11 cellular contexts compared by ENCODE assay signal in genomic region chr2:29223851-29224692, GRCh38.
DNase-seq lines count a peak whose midpoint lies in the region; ATAC-seq and TF ChIP-seq lines count a peak whose summit lies in the region.
"Had no signal": no experiment of that assay in that cellular context is flagged by ENCODE, and none has a peak within 500 bp of the region (broad histone marks: within the 10 kb centered on the region; RNA-seq: fewer than 3 reads in every experiment).

No MANE protein-coding gene starts in this region.

- H3K36me3 ChIP-seq in GM23248 (ENCODE audit: low read depth) (no peaks in the 10 kb centered on the region), RWPE2 (ENCODE audit: low read depth) (no peaks in the 10 kb centered on the region), gastroesophageal sphincter (no peaks in the 10 kb centered on the region), sigmoid colon (no peaks in the 10 kb centered on the region)

- peaks cover 21% of the 10 kb centered on the region for H3K27me3 Mint-ChIP-seq in osteocyte (ENCODE audit: unreplicated experiment)
- no peaks in the 10 kb centered on the region for H3K27me3 Mint-ChIP-seq in activated CD4-positive, alpha-beta T cell treated with anti-CD3 and anti-CD28 coated beads, Interleukin-2, amount 10 ng/mL, durations not matched to agents 24 days and 14 days

- no peak overlapping the region for H3K4me3 Mint-ChIP-seq in osteocyte (ENCODE audit: unreplicated experiment)
- no peak overlapping the region for H3K4me3 Mint-ChIP-seq in activated CD4-positive, alpha-beta T cell treated with anti-CD3 and anti-CD28 coated beads, Interleukin-2, amount 10 ng/mL, durations not matched to agents 24 days and 14 days

- no peak overlapping the region for H3K27ac ChIP-seq in GM23248
- peak overlapping the region; percentile 5 for H3K27ac ChIP-seq in RWPE2 (ENCODE audit: poor library complexity, severe bottlenecking)
- no peak overlapping the region for H3K27ac ChIP-seq in gastroesophageal sphincter
- H3K27ac ChIP-seq in sigmoid colon = no peak overlapping the region

- TF ChIP-seq CTCF in RWPE2 (IDR thresholded peaks at IDR 0.05; ENCODE audit: poor library complexity, severe bottlenecking) = no peak
- TF ChIP-seq CTCF in gastroesophageal sphincter (IDR thresholded peaks at IDR 0.05) = no peak
- TF ChIP-seq CTCF in sigmoid colon (IDR thresholded peaks at IDR 0.05) = no peak
- no peak for TF ChIP-seq CTCF in osteocyte (IDR thresholded peaks at IDR 0.05)

- H3K9me2 ChIP-seq in GM23248 (ENCODE audit: insufficient read depth) = no peaks in the 10 kb centered on the region

- intact Hi-C loops in sigmoid colon (cut with DNase I) = no loop called here
- intact Hi-C loops in activated CD4-positive, alpha-beta T cell treated with anti-CD3 and anti-CD28 coated beads, Interleukin-2, amount 10 ng/mL, durations not matched to agents 24 days and 14 days (cut with micrococcal nuclease) = no loop called here

- H3F3A ChIP-seq in GM23248 (ENCODE audit: insufficient read depth) = no peaks in the 10 kb centered on the region

- H3K9me3 ChIP-seq in GM23248 (ENCODE audit: low read depth) (no peaks in the 10 kb centered on the region), RWPE2 (ENCODE audit: severe bottlenecking) (no peaks in the 10 kb centered on the region), gastroesophageal sphincter (no peaks in the 10 kb centered on the region), sigmoid colon (no peaks in the 10 kb centered on the region)

- H3K4me1 ChIP-seq in GM23248 (ENCODE audit: insufficient read depth) = no peaks in the 10 kb centered on the region
- H3K4me1 ChIP-seq in RWPE2 (ENCODE audit: insufficient read depth, poor library complexity, severe bottlenecking) = peaks cover 14% of the 10 kb centered on the region
- no peaks in the 10 kb centered on the region for H3K4me1 ChIP-seq in gastroesophageal sphincter
- H3K4me1 ChIP-seq in sigmoid colon = peaks cover 0 to 10% (median 0%) of the 10 kb centered on the region in 4 donors

- H3K4me1 Mint-ChIP-seq in osteocyte (ENCODE audit: unreplicated experiment) = peaks cover 4% of the 10 kb centered on the region
- H3K4me1 Mint-ChIP-seq in activated CD4-positive, alpha-beta T cell treated with anti-CD3 and anti-CD28 coated beads, Interleukin-2, amount 10 ng/mL, durations not matched to agents 24 days and 14 days = no peaks in the 10 kb centered on the region

- in situ Hi-C loops in GM23248 (cut with MboI) = no loop called here

- H3K4me2 ChIP-seq in GM23248 (ENCODE audit: unreplicated experiment) = no peak overlapping the region

- H4K20me1 ChIP-seq in GM23248 (ENCODE audit: insufficient read depth) = no peaks in the 10 kb centered on the region

- 55 to 60% methylated on average over 7 of the region's 7 CpGs for WGBS in GM23248 (ENCODE audit: low coverage in 1 of 2, low lambda C conversion rate in 2 of 2, missing lambda C conversion rate in 2 of 2), 2 experiments
- 68 to 88% methylated on average over 6 to 7 of the region's 7 CpGs for WGBS in gastroesophageal sphincter (ENCODE audit: low coverage in 1 of 2), 2 donors
- 66 to 74% methylated on average over 7 of the region's 7 CpGs for WGBS in sigmoid colon, 2 donors

- TF ChIP-seq EP300 in gastroesophageal sphincter (IDR thresholded peaks at IDR 0.05) (no peak), sigmoid colon (IDR thresholded peaks at IDR 0.05) (no peak)

- TF ChIP-seq POLR2A in gastroesophageal sphincter (IDR thresholded peaks at IDR 0.05) = no peak
- TF ChIP-seq POLR2A in sigmoid colon (IDR thresholded peaks at IDR 0.05) = no peak

- peaks cover 26% of the 10 kb centered on the region for H3K27me3 ChIP-seq in GM23248 (replicated peaks; ENCODE audit: insufficient read depth)
- H3K27me3 ChIP-seq in RWPE2 (ENCODE audit: insufficient read depth, poor library complexity, severe bottlenecking) = no peaks in the 10 kb centered on the region
- H3K27me3 ChIP-seq in gastroesophageal sphincter = peaks cover 46% of the 10 kb centered on the region
- H3K27me3 ChIP-seq in sigmoid colon = peaks cover 0 to 4% (median 4%) of the 10 kb centered on the region in 3 donors

- no peak overlapping the region for H2AFZ ChIP-seq in GM23248

- H3K9me3 Mint-ChIP-seq in osteocyte (ENCODE audit: unreplicated experiment) = no peaks in the 10 kb centered on the region
- H3K9me3 Mint-ChIP-seq in activated CD4-positive, alpha-beta T cell treated with anti-CD3 and anti-CD28 coated beads, Interleukin-2, amount 10 ng/mL, durations not matched to agents 24 days and 14 days = no peaks in the 10 kb centered on the region

- no peak overlapping the region for H3K27ac Mint-ChIP-seq in osteocyte (ENCODE audit: unreplicated experiment)
- no peak overlapping the region for H3K27ac Mint-ChIP-seq in activated CD4-positive, alpha-beta T cell treated with anti-CD3 and anti-CD28 coated beads, Interleukin-2, amount 10 ng/mL, durations not matched to agents 24 days and 14 days

- H3K9ac ChIP-seq in GM23248 = no peak overlapping the region

- H3K36me3 Mint-ChIP-seq in osteocyte (ENCODE audit: unreplicated experiment) = no peaks in the 10 kb centered on the region
- H3K36me3 Mint-ChIP-seq in activated CD4-positive, alpha-beta T cell treated with anti-CD3 and anti-CD28 coated beads, Interleukin-2, amount 10 ng/mL, durations not matched to agents 24 days and 14 days (ENCODE audit: low read depth) = no peaks in the 10 kb centered on the region

- ATAC-seq in RWPE2 (ENCODE audit: low read depth) = peak; percentile 96
- peak; percentile 77 for ATAC-seq in gastroesophageal sphincter
- ATAC-seq in HG03342 (IDR thresholded peaks at IDR 0.05; ENCODE audit: unreplicated experiment) = no peak
- ATAC-seq in GM19395 (IDR thresholded peaks at IDR 0.05; ENCODE audit: unreplicated experiment) = no peak
- ATAC-seq: stimulated activated naive CD8-positive, alpha-beta T cell treated with anti-CD3 and anti-CD28 coated beads, Interleukin-15, Interleukin-2, amounts not matched to agents 100 U/mL and 50 U/mL, for 24 hours had no signal

- peak; percentile 25 for DNase-seq in GM23248
- DNase-seq in RWPE2 (ENCODE audit: low spot score) = peak; percentile 85
- peak; percentile 80 for DNase-seq in sigmoid colon
- no peak for DNase-seq in osteocyte (ENCODE audit: extremely low spot score, unreplicated experiment)
- DNase-seq in activated CD4-positive, alpha-beta T cell treated with anti-CD3 and anti-CD28 coated beads, Interleukin-2, amount 10 ng/mL, durations not matched to agents 24 days and 14 days = no peak
- DNase-seq: effector CD8-positive, alpha-beta T cell; NCI-H524 treated with DMSO at 0.1 percent for 48 hours; stimulated activated naive CD8-positive, alpha-beta T cell treated with anti-CD3 and anti-CD28 coated beads, Interleukin-15, Interleukin-2, amounts not matched to agents 100 U/mL and 50 U/mL, for 24 hours had no signal

- no peaks in the 10 kb centered on the region for H3K79me2 ChIP-seq in GM23248 (ENCODE audit: insufficient read depth)

- H3K4me3 ChIP-seq in GM23248 (no peak overlapping the region), RWPE2 (ENCODE audit: severe bottlenecking) (no peak overlapping the region), gastroesophageal sphincter (no peak overlapping the region), sigmoid colon (no peak overlapping the region)

Comparison
In these comparisons a context has a peak if more than half of its experiments do, and no peak if none do; other contexts are left out.
1. DNase-seq: peak in GM23248 (single experiment), RWPE2 (single experiment) and sigmoid colon (single experiment); none in osteocyte (single experiment) and activated CD4-positive, alpha-beta T cell treated with anti-CD3 and anti-CD28 coated beads, Interleukin-2, amount 10 ng/mL, durations not matched to agents 24 days and 14 days (single experiment).
2. ATAC-seq: peak in RWPE2 (single experiment) and gastroesophageal sphincter (single experiment); none in HG03342 (single experiment) and GM19395 (single experiment).